Comparison of ENCODE assay signal across 8 cellular contexts in genomic region chr5:79200573-79201183, GRCh38. TPM values are rescaled to one million over a fixed set of nuclear protein-coding genes. Genes with fewer than 3 reads are reported as not detected.
DNase-seq lines count a peak whose midpoint lies in the region; ATAC-seq and TF ChIP-seq lines count a peak whose summit lies in the region.

No MANE protein-coding gene starts in this region.

- H3K36me3 Mint-ChIP-seq in CD4-positive, CD25-positive, alpha-beta regulatory T cell: no peaks in the 10 kb centered on the region
- no peaks in the 10 kb centered on the region for H3K36me3 Mint-ChIP-seq in GM23338 (ENCODE audit: low read depth)
- no peaks in the 10 kb centered on the region for H3K36me3 Mint-ChIP-seq in T-helper 2 cell treated with Interferon-gamma antibody and Interleukin-4, amounts not matched to agents 5 μg/mL and 100 μg/mL, for 36 hours (ENCODE audit: low read depth)

- ATAC-seq in CD4-positive, CD25-positive, alpha-beta regulatory T cell (ENCODE audit: low read depth in 2 of 2): peak in 1 of 2 donors; percentile 52
- ATAC-seq in GM23338 (no peak; the same call in 2 of the 3 replicates), HG02588 (IDR thresholded peaks at IDR 0.05; ENCODE audit: unreplicated experiment) (no peak)

- no peaks in the 10 kb centered on the region for H3F3A ChIP-seq in GM23338 (replicated peaks; ENCODE audit: low read depth)
- no peaks in the 10 kb centered on the region for H3F3A ChIP-seq in SU-DHL-6 (ENCODE audit: insufficient read depth)

- H3K9ac ChIP-seq in SU-DHL-6 (ENCODE audit: low read length): no peak overlapping the region

- H3K4me1 ChIP-seq in CD4-positive, CD25-positive, alpha-beta regulatory T cell (ENCODE audit: control insufficient read depth, insufficient read depth, low read length, poor library complexity, severe bottlenecking): no peaks in the 10 kb centered on the region
- no peaks in the 10 kb centered on the region for H3K4me1 ChIP-seq in GM23338 (ENCODE audit: insufficient read depth)

- peak; percentile 29 to 46; a peak in 3 of 4 replicates for TF ChIP-seq CTCF in GM23338 (conservative IDR thresholded peaks at IDR 0.05; ENCODE audit: low read depth in 2 of 2)
- TF ChIP-seq CTCF in SU-DHL-6 (IDR thresholded peaks at IDR 0.05; ENCODE audit: insufficient read depth, low read length, poor library complexity, severe bottlenecking): peak; percentile 37

- H3K4me1 Mint-ChIP-seq in CD4-positive, CD25-positive, alpha-beta regulatory T cell: peaks cover 0 to 10% (median 2%) of the 10 kb centered on the region in 4 donors
- no peaks in the 10 kb centered on the region for H3K4me1 Mint-ChIP-seq in GM23338
- no peaks in the 10 kb centered on the region for H3K4me1 Mint-ChIP-seq in T-helper 2 cell treated with Interferon-gamma antibody and Interleukin-4, amounts not matched to agents 5 μg/mL and 100 μg/mL, for 36 hours (ENCODE audit: low read depth)

- H3K9me3 ChIP-seq in CD4-positive, CD25-positive, alpha-beta regulatory T cell (ENCODE audit: control insufficient read depth in 2 of 2, low read length in 2 of 2): no peaks in the 10 kb centered on the region
- H3K9me3 ChIP-seq in SU-DHL-6 (ENCODE audit: insufficient read depth, low read length): no peaks in the 10 kb centered on the region

- H4K20me1 ChIP-seq in GM23338 (replicated peaks; ENCODE audit: insufficient read depth): no peaks in the 10 kb centered on the region
- no peaks in the 10 kb centered on the region for H4K20me1 ChIP-seq in SU-DHL-6 (ENCODE audit: low read depth, low read length)

- H3K4me3 Mint-ChIP-seq in CD4-positive, CD25-positive, alpha-beta regulatory T cell: no peak overlapping the region
- H3K4me3 Mint-ChIP-seq in GM23338: no peak overlapping the region
- no peak overlapping the region for H3K4me3 Mint-ChIP-seq in T-helper 2 cell treated with Interferon-gamma antibody and Interleukin-4, amounts not matched to agents 5 μg/mL and 100 μg/mL, for 36 hours

- no peak overlapping the region for H3K4me2 ChIP-seq in GM23338
- H3K4me2 ChIP-seq in SU-DHL-6 (ENCODE audit: low read depth, low read length, poor library complexity, severe bottlenecking): no peak overlapping the region

- H3K27me3 Mint-ChIP-seq in CD4-positive, CD25-positive, alpha-beta regulatory T cell: no peaks in the 10 kb centered on the region
- no peaks in the 10 kb centered on the region for H3K27me3 Mint-ChIP-seq in GM23338 (ENCODE audit: insufficient read depth, low read depth, poor library complexity)
- no peaks in the 10 kb centered on the region for H3K27me3 Mint-ChIP-seq in T-helper 2 cell treated with Interferon-gamma antibody and Interleukin-4, amounts not matched to agents 5 μg/mL and 100 μg/mL, for 36 hours (ENCODE audit: low read depth)

- H3K79me2 ChIP-seq in GM23338 (replicated peaks; ENCODE audit: insufficient read depth) (no peaks in the 10 kb centered on the region), SU-DHL-6 (ENCODE audit: insufficient read depth, low read length) (no peaks in the 10 kb centered on the region)

- peak in 2 of 3 donors; percentile 24 to 33 for DNase-seq in CD4-positive, CD25-positive, alpha-beta regulatory T cell
- DNase-seq in GM23338 (ENCODE audit: low spot score): no peak
- DNase-seq in iPS-NIHi7 (ENCODE audit: extremely low spot score): peak; percentile 24
- no peak for DNase-seq in C1 segment of cervical spinal cord (lab: John Stamatoyannopoulos, UW)
- no peak for DNase-seq in activated CD4-positive, alpha-beta T cell treated with anti-CD3 and anti-CD28 coated beads, Interleukin-2, amount 50 U/mL, for 4 hours
- DNase-seq in T-helper 2 cell treated with Interferon-gamma antibody and Interleukin-4, amounts not matched to agents 5 μg/mL and 100 μg/mL, for 36 hours (ENCODE audit: low spot score): no peak

- H3K36me3 ChIP-seq in CD4-positive, CD25-positive, alpha-beta regulatory T cell (ENCODE audit: control insufficient read depth, insufficient read depth, low read length): no peaks in the 10 kb centered on the region
- no peaks in the 10 kb centered on the region for H3K36me3 ChIP-seq in GM23338 (ENCODE audit: insufficient read depth)
- H3K36me3 ChIP-seq in SU-DHL-6 (ENCODE audit: low read length): no peaks in the 10 kb centered on the region

- H3K9me2 ChIP-seq in GM23338 (ENCODE audit: insufficient read depth): no peaks in the 10 kb centered on the region
- H3K9me2 ChIP-seq in SU-DHL-6 (replicated peaks; ENCODE audit: insufficient read depth, low read length): no peaks in the 10 kb centered on the region

- H3K27ac Mint-ChIP-seq in CD4-positive, CD25-positive, alpha-beta regulatory T cell: peak overlapping the region in 1 of 3 donors; percentile 8
- H3K27ac Mint-ChIP-seq in GM23338: no peak overlapping the region
- no peak overlapping the region for H3K27ac Mint-ChIP-seq in T-helper 2 cell treated with Interferon-gamma antibody and Interleukin-4, amounts not matched to agents 5 μg/mL and 100 μg/mL, for 36 hours

- no peak overlapping the region for H3K27ac ChIP-seq in CD4-positive, CD25-positive, alpha-beta regulatory T cell (ENCODE audit: insufficient read depth, low read length, poor library complexity, severe bottlenecking)
- H3K27ac ChIP-seq in GM23338 (ENCODE audit: low read depth) (no peak overlapping the region), SU-DHL-6 (ENCODE audit: low read depth, low read length) (no peak overlapping the region)

- no peaks in the 10 kb centered on the region for H3K27me3 ChIP-seq in CD4-positive, CD25-positive, alpha-beta regulatory T cell (ENCODE audit: control insufficient read depth, insufficient read depth, low read length)
- H3K27me3 ChIP-seq in GM23338 (ENCODE audit: insufficient read depth) (no peaks in the 10 kb centered on the region), SU-DHL-6 (ENCODE audit: low read length) (no peaks in the 10 kb centered on the region)

- H3K9me3 Mint-ChIP-seq in CD4-positive, CD25-positive, alpha-beta regulatory T cell: peaks cover 0 to 2% (median 0%) of the 10 kb centered on the region in 7 donors
- no peaks in the 10 kb centered on the region for H3K9me3 Mint-ChIP-seq in GM23338
- H3K9me3 Mint-ChIP-seq in T-helper 2 cell treated with Interferon-gamma antibody and Interleukin-4, amounts not matched to agents 5 μg/mL and 100 μg/mL, for 36 hours: no peaks in the 10 kb centered on the region

- H3K4me3 ChIP-seq in CD4-positive, CD25-positive, alpha-beta regulatory T cell (ENCODE audit: low read depth, low read length): no peak overlapping the region
- no peak overlapping the region for H3K4me3 ChIP-seq in GM23338
- H3K4me3 ChIP-seq in SU-DHL-6 (ENCODE audit: insufficient read depth, low read length, poor library complexity, severe bottlenecking): no peak overlapping the region

- no peak overlapping the region for H2AFZ ChIP-seq in GM23338
- H2AFZ ChIP-seq in SU-DHL-6 (ENCODE audit: low read depth, low read length, severe bottlenecking): no peak overlapping the region

TF ChIP-seq in GM23338, 12 proteins besides CTCF, POLR2A, EP300 and RAD21 (continues in another document):
- TF ChIP-seq JUNB (IDR thresholded peaks at IDR 0.05; ENCODE audit: unreplicated experiment) (no peak), ETS1 (IDR thresholded peaks at IDR 0.05) (no peak), ZNF331 (CRISPR knock-in tag; IDR thresholded peaks at IDR 0.05; ENCODE audit: low read depth) (no peak), POLR2AphosphoS5 (IDR thresholded peaks at IDR 0.05; ENCODE audit: low read depth) (no peak), EZH2 (IDR thresholded peaks at IDR 0.05; ENCODE audit: low read depth, unreplicated experiment) (no peak), NANOG (IDR thresholded peaks at IDR 0.05; ENCODE audit: borderline replicate concordance) (no peak), EZH2phosphoT487 (IDR thresholded peaks at IDR 0.05; ENCODE audit: unreplicated experiment) (no peak)

RNA-seq across cellular contexts. Expression of gene JMY, which starts 35.3 kb away (rescaled TPM):
- total RNA-seq in CD4-positive, CD25-positive, alpha-beta regulatory T cell: 71.6 TPM
- 1 to 10 TPM; 4.9 to 8.1 (median 6.1) TPM for polyA plus RNA-seq in CD4-positive, CD25-positive, alpha-beta regulatory T cell
- total RNA-seq in GM23338 (2014; rRNA removed; shearing (Covaris generic)): 15.9 and 18.4 TPM in 2 replicates
- polyA plus RNA-seq in GM23338 (2016; fragmentation: Nextera tagmentation; extraction: Ambion mirVana): 6.1 and 6.2 TPM in 2 replicates

Comparison
In these comparisons a context has a peak if more than half of its experiments do, and no peak if none do; other contexts are left out.
1. DNase-seq: peak in CD4-positive, CD25-positive, alpha-beta regulatory T cell (2 of 3) and iPS-NIHi7 (single experiment); none in GM23338 (single experiment), C1 segment of cervical spinal cord (0 of 14), activated CD4-positive, alpha-beta T cell treated with anti-CD3 and anti-CD28 coated beads, Interleukin-2, amount 50 U/mL, for 4 hours (0 of 2) and T-helper 2 cell treated with Interferon-gamma antibody and Interleukin-4, amounts not matched to agents 5 μg/mL and 100 μg/mL, for 36 hours (single experiment).